In the genomic region with DNA sequence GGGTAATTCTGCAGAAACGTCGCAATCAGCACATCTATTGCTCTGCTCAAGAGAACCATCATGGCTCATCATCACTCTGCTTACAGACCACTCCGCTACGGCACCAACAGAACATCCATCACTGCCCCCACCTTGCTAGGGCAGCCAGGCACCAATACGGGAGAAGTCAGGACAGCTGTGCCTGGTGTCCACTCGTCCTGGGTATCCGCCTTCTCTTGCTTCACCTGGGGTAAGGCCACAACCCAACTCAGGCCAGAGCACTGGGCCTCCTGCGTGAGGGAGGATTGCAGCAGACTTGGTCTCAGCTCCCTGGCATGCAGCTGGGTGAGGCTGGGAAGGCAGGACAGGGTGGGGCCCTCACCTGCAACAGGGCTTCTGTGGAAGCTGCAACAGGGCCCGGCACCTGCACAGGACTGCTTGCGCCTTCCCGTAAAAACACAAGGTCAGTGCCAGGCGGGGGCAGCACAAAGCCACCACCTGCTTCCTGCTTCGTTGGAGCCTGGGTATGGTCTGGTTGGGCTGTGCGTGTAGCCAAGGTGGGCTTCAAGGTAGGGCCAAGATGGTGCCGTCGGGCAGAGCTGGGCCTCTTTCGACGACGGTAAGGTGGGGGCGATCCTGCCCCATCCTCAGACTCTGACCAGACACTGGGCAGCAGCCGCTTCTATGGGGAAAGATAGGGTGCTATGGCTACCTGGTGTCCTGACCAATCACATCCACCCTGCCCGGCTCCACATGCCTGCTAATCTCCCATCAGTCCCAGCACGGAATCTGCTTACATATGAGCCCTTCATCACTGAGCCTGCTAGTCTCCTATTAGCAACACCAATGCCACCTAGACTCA, we compare ENCODE assay signal across 25 cellular contexts. TPM values are rescaled to one million over a fixed set of nuclear protein-coding genes. Genes with fewer than 3 reads are reported as not detected.
DNase-seq lines count a peak whose midpoint lies in the region; ATAC-seq, FAIRE-seq and TF ChIP-seq lines count a peak whose summit lies in the region.
"Had no signal": no experiment of that assay in that cellular context is flagged by ENCODE, and none has a peak within 500 bp of the region (broad histone marks: within the 10 kb centered on the region; RNA-seq: fewer than 3 reads in every experiment).

No MANE protein-coding gene starts in this region.

- H3K9me3 ChIP-seq in mammary epithelial cell (replicated peaks; ENCODE audit: insufficient read depth, low read length) (no peaks in the 10 kb centered on the region), transverse colon (no peaks in the 10 kb centered on the region)

- in situ Hi-C loops in mammary epithelial cell (cut with MboI; ENCODE audit: low sequenced_read_pairs in 2 of 2) (no loop called here), transverse colon (cut with MboI; ENCODE audit: low pct_ligation_motif_present in 1 of 4, low pct_unique_long_range_greater_than_20kb in 1 of 4, low sequenced_read_pairs in 3 of 4) (no loop called here)

- no peak overlapping the region for H3K9ac ChIP-seq in mammary epithelial cell (ENCODE audit: insufficient read depth, low read length)

- H3K4me1 ChIP-seq in mammary epithelial cell (ENCODE audit: insufficient read depth, low read length) (peaks cover 14% of the 10 kb centered on the region), transverse colon (peaks cover 0 to 1% (median 0%) of the 10 kb centered on the region in 4 donors)

- no peak overlapping the region for H3K4me3 Mint-ChIP-seq in MCF 10A (ENCODE audit: unreplicated experiment)
- peak overlapping the region; percentile 62 for H3K4me3 Mint-ChIP-seq in neural crest cell
- H3K4me3 Mint-ChIP-seq in stimulated activated naive B cell treated with anti-CD40 and anti-IgM and Interleukin-4, amounts not matched to agents 10 μg/mL and 1 μg/mL and 100 μg/mL, for 72 hours: no peak overlapping the region

- ATAC-seq in stimulated activated naive B cell treated with anti-CD40 and anti-IgM and Interleukin-4, amounts not matched to agents 10 μg/mL and 1 μg/mL and 100 μg/mL, for 72 hours (replicated peaks): no peak
- ATAC-seq: HCT116 had no signal

- H3K27ac ChIP-seq in mammary epithelial cell (ENCODE audit: insufficient read depth, low read depth, low read length): no peak overlapping the region
- H3K27ac ChIP-seq in transverse colon: no peak overlapping the region
- H3K27ac ChIP-seq: HL-60, PC-9 had no signal

- no peaks in the 10 kb centered on the region for H3K9me3 Mint-ChIP-seq in MCF 10A (ENCODE audit: unreplicated experiment)
- H3K9me3 Mint-ChIP-seq in neural crest cell: no peaks in the 10 kb centered on the region
- no peaks in the 10 kb centered on the region for H3K9me3 Mint-ChIP-seq in stimulated activated naive B cell treated with anti-CD40 and anti-IgM and Interleukin-4, amounts not matched to agents 10 μg/mL and 1 μg/mL and 100 μg/mL, for 72 hours
- H3K9me3 Mint-ChIP-seq: CD4-positive, CD25-positive, alpha-beta regulatory T cell had no signal

- peaks cover 37% of the 10 kb centered on the region for H3K79me2 ChIP-seq in mammary epithelial cell (ENCODE audit: insufficient read depth, low read length)

- no peaks in the 10 kb centered on the region for H4K20me1 ChIP-seq in mammary epithelial cell (ENCODE audit: insufficient read depth, low read length)

- TF ChIP-seq CTCF in MCF 10A (IDR thresholded peaks at IDR 0.05; ENCODE audit: unreplicated experiment) (no peak), mammary epithelial cell (conservative IDR thresholded peaks at IDR 0.05 in 1 of 2, IDR thresholded peaks at IDR 0.05 in 1 of 2; ENCODE audit: extremely low read depth in 1 of 2, insufficient read depth in 1 of 2, low read depth in 1 of 2, low read length in 2 of 2) (no peak), bronchial epithelial cell (IDR thresholded peaks at IDR 0.05; ENCODE audit: insufficient read depth, low read length, severe bottlenecking) (no peak), neural crest cell (conservative IDR thresholded peaks at IDR 0.05) (no peak), transverse colon (IDR thresholded peaks at IDR 0.05) (no peak)

- H3K4me3 ChIP-seq in mammary epithelial cell (replicated peaks in 1 of 3; ENCODE audit: insufficient read depth in 1 of 3, low read depth in 2 of 3, low read length in 3 of 3) (no peak overlapping the region), bronchial epithelial cell (ENCODE audit: low read depth, low read length) (no peak overlapping the region), transverse colon (no peak overlapping the region)
- H3K4me3 ChIP-seq: PC-9 had no signal

- intact Hi-C loops in MCF 10A (cut with micrococcal nuclease): no loop called here
- intact Hi-C loops in mammary epithelial cell (cut with micrococcal nuclease): no loop called here
- intact Hi-C loops in transverse colon (cut with DNase I; ENCODE audit: low total_unique reads): no loop called here

- POLR2A ChIA-PET in MCF 10A (lab: Yijun Ruan, JAX): no interaction called here

- H3K36me3 Mint-ChIP-seq in MCF 10A (ENCODE audit: insufficient read depth, unreplicated experiment) (peaks cover 79% of the 10 kb centered on the region), neural crest cell (ENCODE audit: low read depth) (peaks cover 32% of the 10 kb centered on the region)
- H3K36me3 Mint-ChIP-seq in stimulated activated naive B cell treated with anti-CD40 and anti-IgM and Interleukin-4, amounts not matched to agents 10 μg/mL and 1 μg/mL and 100 μg/mL, for 72 hours: peaks cover 52 to 55% of the 10 kb centered on the region in 2 donors

- dilution Hi-C loops in mammary epithelial cell (cut with HindIII; ENCODE audit: low sequenced_read_pairs): no loop called here

- no peak overlapping the region for H2AFZ ChIP-seq in mammary epithelial cell (ENCODE audit: low read depth, low read length)
- H2AFZ ChIP-seq: PC-9 had no signal

- peak; percentile 89 for FAIRE-seq in bronchial epithelial cell (lab: Jason Lieb, UNC)
- FAIRE-seq: GM12892, GM19239 had no signal

- no peak overlapping the region for H3K4me2 ChIP-seq in mammary epithelial cell (ENCODE audit: insufficient read depth, low read depth, low read length)
- H3K4me2 ChIP-seq: PC-9 had no signal

- H3K27me3 ChIP-seq in mammary epithelial cell (ENCODE audit: insufficient read depth, low read length) (no peaks in the 10 kb centered on the region), bronchial epithelial cell (ENCODE audit: control insufficient read depth, insufficient read depth, low read length) (no peaks in the 10 kb centered on the region), transverse colon (no peaks in the 10 kb centered on the region)

- H3K36me3 ChIP-seq in mammary epithelial cell (ENCODE audit: insufficient read depth, low read length): peaks cover 57% of the 10 kb centered on the region
- peaks cover 51% of the 10 kb centered on the region for H3K36me3 ChIP-seq in bronchial epithelial cell (ENCODE audit: control insufficient read depth, insufficient read depth, low read length)
- peaks cover 0 to 59% (median 26%) of the 10 kb centered on the region in 4 donors for H3K36me3 ChIP-seq in transverse colon

- peak overlapping the region; percentile 35 for H3K27ac Mint-ChIP-seq in MCF 10A (ENCODE audit: low read depth, unreplicated experiment)
- H3K27ac Mint-ChIP-seq in neural crest cell (ENCODE audit: unreplicated experiment): no peak overlapping the region
- H3K27ac Mint-ChIP-seq in stimulated activated naive B cell treated with anti-CD40 and anti-IgM and Interleukin-4, amounts not matched to agents 10 μg/mL and 1 μg/mL and 100 μg/mL, for 72 hours: peak overlapping the region; percentile 7
- H3K27ac Mint-ChIP-seq: CD4-positive, CD25-positive, alpha-beta regulatory T cell had no signal

- H3K4me1 Mint-ChIP-seq in MCF 10A (ENCODE audit: insufficient read depth, unreplicated experiment): peaks cover 12% of the 10 kb centered on the region
- H3K4me1 Mint-ChIP-seq in neural crest cell: no peaks in the 10 kb centered on the region
- peaks cover 4 to 5% of the 10 kb centered on the region in 2 donors for H3K4me1 Mint-ChIP-seq in stimulated activated naive B cell treated with anti-CD40 and anti-IgM and Interleukin-4, amounts not matched to agents 10 μg/mL and 1 μg/mL and 100 μg/mL, for 72 hours

- CTCF ChIA-PET in MCF 10A (lab: Yijun Ruan, JAX) (interaction anchor here (0.6 to 2.1 kb wide), 3 partner anchors 84 to 785 kb away, joined by 3 to 7 read pairs (median 3); no protein-coding TSS in a partner anchor), mammary epithelial cell (lab: Charles Lee; ENCODE audit: low non-redundant PET) (no interaction called here)

- 91% methylated on average over 21 of the region's 23 CpGs for WGBS in mammary epithelial cell (ENCODE audit: low coverage, missing lambda C conversion rate)
- WGBS in transverse colon (ENCODE audit: low coverage in 1 of 2), 2 donors: 91% methylated on average over 21 of the region's 23 CpGs; no CpG with 5 or more reads in 1 of the 2 donors

- BruUV-seq in MCF 10A (replicated peaks; lab: Mats Ljungman, UMichigan) (no TSS peak), mammary epithelial cell (replicated peaks; lab: Mats Ljungman, UMichigan) (no TSS peak)

- DNase-seq in MCF 10A (ENCODE audit: unreplicated experiment) (no peak), mammary epithelial cell (no peak), bronchial epithelial cell (ENCODE audit: low read depth) (no peak), neural crest cell (ENCODE audit: low read depth, low spot score) (no peak), NCI-H446 treated with DMSO at 0.1 percent for 48 hours (lab: John Stamatoyannopoulos, UW) (no peak), transverse colon (no peak)
- DNase-seq in stimulated activated naive B cell treated with anti-CD40 and anti-IgM and Interleukin-4, amounts not matched to agents 10 μg/mL and 1 μg/mL and 100 μg/mL, for 72 hours: no peak
- DNase-seq: CD4-positive, CD25-positive, alpha-beta regulatory T cell; DMS153; DND-41; Kasumi-1; MV-4-11; NCI-H1105 treated with DMSO at 0.1 percent for 48 hours; NCI-H146; NCI-H1930; NCI-H446; NCI-H526; NCI-H82; NK-92 treated with Interleukin-12 subunit alpha and Interleukin-12 subunit beta, amount 100 ng/mL, for 24 hours; PC-9; Right ventricle myocardium superior had no signal

- H3K27me3 Mint-ChIP-seq in MCF 10A (ENCODE audit: insufficient read depth, unreplicated experiment) (no peaks in the 10 kb centered on the region), neural crest cell (ENCODE audit: low read depth) (no peaks in the 10 kb centered on the region)
- no peaks in the 10 kb centered on the region for H3K27me3 Mint-ChIP-seq in stimulated activated naive B cell treated with anti-CD40 and anti-IgM and Interleukin-4, amounts not matched to agents 10 μg/mL and 1 μg/mL and 100 μg/mL, for 72 hours
- H3K27me3 Mint-ChIP-seq: CD4-positive, CD25-positive, alpha-beta regulatory T cell had no signal

- no peak for TF ChIP-seq EP300 in transverse colon (IDR thresholded peaks at IDR 0.05; ENCODE audit: low read depth)

- TF ChIP-seq POLR2A in transverse colon (IDR thresholded peaks at IDR 0.05): no peak

RNA-seq across cellular contexts. Expression of gene CFAP53, which starts 7.1 kb away (rescaled TPM):
- total RNA-seq in MCF 10A (2022) (2.2 and 5.0 TPM in 2 replicates), mammary epithelial cell (1 to 10 TPM in 1 of 2 donors, under 1 TPM in 1; 0.67 to 1.7 TPM), bronchial epithelial cell (0.26 and 1.3 TPM in 2 replicates), neural crest cell (0.54 and 0.84 TPM in 2 replicates), transverse colon (1 to 10 TPM in 1 of 4 donors, under 1 TPM in 2, not detected in 1; 0.27 to 4.2 (median 0.48) TPM)
- polyA plus RNA-seq in mammary epithelial cell: 0.29 TPM
- polyA minus RNA-seq in mammary epithelial cell: not detected

RNA-seq across cellular contexts. Expression of gene MBD1, which starts 7.9 kb away (rescaled TPM):
- total RNA-seq in MCF 10A (2022): 203 and 227 TPM in 2 replicates
- total RNA-seq in mammary epithelial cell: 100 to 1,000 TPM; 102 to 196 TPM
- polyA plus RNA-seq in mammary epithelial cell: 83.4 TPM
- 81.4 TPM for polyA minus RNA-seq in mammary epithelial cell
- 127 and 221 TPM in 2 replicates for total RNA-seq in bronchial epithelial cell
- total RNA-seq in neural crest cell: 65.2 and 77.2 TPM in 2 replicates
- 10 to 100 TPM; 65.1 to 97.8 (median 83.0) TPM for total RNA-seq in transverse colon

RNA-seq across cellular contexts. Expression of gene CXXC1, which starts 14.1 kb away (rescaled TPM):
- total RNA-seq in MCF 10A (2022) (65.1 and 85.4 TPM in 2 replicates), mammary epithelial cell (10 to 100 TPM; 27.7 to 78.2 TPM), bronchial epithelial cell (32.6 and 40.1 TPM in 2 replicates), neural crest cell (101 and 108 TPM in 2 replicates), transverse colon (100 to 1,000 TPM in 2 of 4 donors, 10 to 100 TPM in 2; 68.9 to 234 (median 117) TPM)
- 67.3 TPM for polyA plus RNA-seq in mammary epithelial cell
- 25.7 TPM for polyA minus RNA-seq in mammary epithelial cell
